ENCODE assay signal across 15 cellular contexts in genomic region chr3:11634974-11635612, GRCh38. TPM values are rescaled to one million over a fixed set of nuclear protein-coding genes. Genes with fewer than 3 reads are reported as not detected.
DNase-seq lines count a peak whose midpoint lies in the region; ATAC-seq, FAIRE-seq and TF ChIP-seq lines count a peak whose summit lies in the region.
"Had no signal": no experiment of that assay in that cellular context is flagged by ENCODE, and none has a peak within 500 bp of the region (broad histone marks: within the 10 kb centered on the region; RNA-seq: fewer than 3 reads in every experiment).

No MANE protein-coding gene starts in this region.

- no peak for ATAC-seq in right cardiac atrium
- no peak for ATAC-seq in Right ventricle myocardium superior (ENCODE audit: poor library complexity)
- no peak for ATAC-seq in HG03097 (IDR thresholded peaks at IDR 0.05; ENCODE audit: low FRiP score, unreplicated experiment)

- H4K20me1 ChIP-seq in endothelial cell of umbilical vein (replicated peaks; ENCODE audit: control insufficient read depth, extremely low read depth, insufficient read depth, low read length) = peaks cover 4% of the 10 kb centered on the region

- no peak overlapping the region for H3K4me3 ChIP-seq in right cardiac atrium (ENCODE audit: low read length)
- no peak overlapping the region for H3K4me3 ChIP-seq in endothelial cell of umbilical vein (replicated peaks in 1 of 3; ENCODE audit: insufficient read depth in 1 of 3, low read depth in 1 of 3, low read length in 3 of 3)
- no peak overlapping the region for H3K4me3 ChIP-seq in effector memory CD4-positive, alpha-beta T cell (ENCODE audit: insufficient read depth, low read depth, low read length, poor library complexity, severe bottlenecking)
- H3K4me3 ChIP-seq: MG63 had no signal

- peak overlapping the region; percentile 38 for H3K9ac ChIP-seq in endothelial cell of umbilical vein (replicated peaks; ENCODE audit: extremely low read depth, insufficient read depth, low read length)

- dilution Hi-C loops in endothelial cell of umbilical vein (cut with MboI; ENCODE audit: extremely low pct_ligation_motif_present, low sequenced_read_pairs) = no loop called here

- H3K9me3 ChIP-seq in right cardiac atrium (ENCODE audit: control insufficient read depth, low read length) (no peaks in the 10 kb centered on the region), endothelial cell of umbilical vein (replicated peaks; ENCODE audit: control insufficient read depth, insufficient read depth, low read length) (no peaks in the 10 kb centered on the region)
- H3K9me3 ChIP-seq in effector memory CD4-positive, alpha-beta T cell (ENCODE audit: control insufficient read depth, low read length) = no peaks in the 10 kb centered on the region
- H3K9me3 ChIP-seq: MG63, neutrophil had no signal

- H3K4me1 ChIP-seq in right cardiac atrium (ENCODE audit: control insufficient read depth, insufficient read depth, low read length) (peaks cover 32% of the 10 kb centered on the region), endothelial cell of umbilical vein (ENCODE audit: control insufficient read depth, extremely low read depth, insufficient read depth, low read length) (peaks cover 72% of the 10 kb centered on the region)
- peaks cover 9% of the 10 kb centered on the region for H3K4me1 ChIP-seq in effector memory CD4-positive, alpha-beta T cell (ENCODE audit: control insufficient read depth, insufficient read depth, low read length, poor library complexity, severe bottlenecking)

- H3K27me3 ChIP-seq in right cardiac atrium (ENCODE audit: control insufficient read depth, insufficient read depth) (no peaks in the 10 kb centered on the region), endothelial cell of umbilical vein (ENCODE audit: control insufficient read depth in 2 of 2, insufficient read depth in 2 of 2, low read length in 2 of 2) (no peaks in the 10 kb centered on the region)
- no peaks in the 10 kb centered on the region for H3K27me3 ChIP-seq in effector memory CD4-positive, alpha-beta T cell (replicated peaks; ENCODE audit: control insufficient read depth, insufficient read depth, low read length, poor library complexity, severe bottlenecking)
- H3K27me3 ChIP-seq: MG63, neutrophil had no signal

- 26% methylated on average over 4 of the region's 4 CpGs for WGBS in right cardiac atrium

- H3K4me1 Mint-ChIP-seq in osteocyte (ENCODE audit: unreplicated experiment) = peaks cover 93% of the 10 kb centered on the region

- TF ChIP-seq CTCF in endothelial cell of umbilical vein (IDR thresholded peaks at IDR 0.05; ENCODE audit: extremely low read depth in 1 of 2, insufficient read depth in 1 of 2, low read depth in 1 of 2, low read length in 2 of 2) (no peak), osteocyte (IDR thresholded peaks at IDR 0.05) (no peak)

- POLR2A ChIA-PET in endothelial cell of umbilical vein (lab: Charles Lee) = interaction anchor here (1.2 to 1.5 kb wide), 2 partner anchors 8 to 35 kb away, joined by 3 read pairs; partner anchors contain the start of gene VGLL4

- no peaks in the 10 kb centered on the region for H3K9me3 Mint-ChIP-seq in osteocyte (ENCODE audit: unreplicated experiment)

- peak overlapping the region; percentile 93 for H3K4me2 ChIP-seq in endothelial cell of umbilical vein (ENCODE audit: insufficient read depth, low read length)

- H3K27ac ChIP-seq in right cardiac atrium (ENCODE audit: low read length) = peak overlapping the region; percentile 61
- H3K27ac ChIP-seq in endothelial cell of umbilical vein (ENCODE audit: insufficient read depth, low read depth, low read length) = peak overlapping the region; percentile 58
- no peak overlapping the region for H3K27ac ChIP-seq in effector memory CD4-positive, alpha-beta T cell (ENCODE audit: insufficient read depth, low read length, poor library complexity, severe bottlenecking)
- H3K27ac ChIP-seq: neutrophil had no signal

- CTCF ChIA-PET in endothelial cell of umbilical vein (lab: Charles Lee) = interaction anchor here (0.7 to 2.3 kb wide), 5 partner anchors 9 to 34 kb away, joined by 3 to 8 read pairs (median 4); no protein-coding TSS in a partner anchor

- H3K27me3 Mint-ChIP-seq in osteocyte (ENCODE audit: unreplicated experiment) = no peaks in the 10 kb centered on the region

- H3K27ac Mint-ChIP-seq in osteocyte (ENCODE audit: unreplicated experiment) = peak overlapping the region; percentile 71

- no peaks in the 10 kb centered on the region for H3K36me3 ChIP-seq in endothelial cell of umbilical vein (ENCODE audit: control insufficient read depth in 2 of 2, extremely low read depth in 1 of 2, insufficient read depth in 2 of 2, low read length in 2 of 2)
- H3K36me3 ChIP-seq in effector memory CD4-positive, alpha-beta T cell (ENCODE audit: control insufficient read depth, insufficient read depth, low read length) = no peaks in the 10 kb centered on the region
- H3K36me3 ChIP-seq: neutrophil had no signal

- no peak overlapping the region for H3K4me3 Mint-ChIP-seq in osteocyte (ENCODE audit: unreplicated experiment)

- intact Hi-C loops in right cardiac atrium (cut with DNase I) = loop anchor here in 1 of 4 donors (10.0 kb wide), 1 partner anchor 50 kb away; no protein-coding TSS in a partner anchor
- intact Hi-C loops in Right ventricle myocardium superior (cut with DNase I) = no loop called here
- intact Hi-C loops in endothelial cell of umbilical vein (cut with micrococcal nuclease) = loop anchor here (1.0 kb wide), 1 partner anchor 20 kb away; no protein-coding TSS in a partner anchor

- BruUV-seq in endothelial cell of umbilical vein (replicated peaks; lab: Mats Ljungman, UMichigan) = no TSS peak

- peaks cover 19% of the 10 kb centered on the region for H3K36me3 Mint-ChIP-seq in osteocyte (ENCODE audit: unreplicated experiment)

- DNase-seq in right cardiac atrium (no peak), Right ventricle myocardium superior (no peak), endothelial cell of umbilical vein (ENCODE audit: low read depth, low spot score) (peak; percentile 45), osteocyte (ENCODE audit: extremely low spot score, unreplicated experiment) (no peak), NCI-H446 (lab: John Stamatoyannopoulos, UW) (no peak)
- DNase-seq in effector memory CD4-positive, alpha-beta T cell = no peak
- DNase-seq in NK-92 treated with Interleukin-12 subunit alpha and Interleukin-12 subunit beta, amount 100 ng/mL, for 24 hours (lab: John Stamatoyannopoulos, UW) = no peak
- DNase-seq: activated CD4-positive, alpha-beta T cell treated with anti-CD3 and anti-CD28 coated beads for 1 hour; DMS79; MG63; NCI-H2171; SW 1271 had no signal

- H3K9me1 ChIP-seq in endothelial cell of umbilical vein (replicated peaks; ENCODE audit: control insufficient read depth, extremely low read depth, insufficient read depth, low read length) = no peaks in the 10 kb centered on the region

- TF ChIP-seq POLR2A in endothelial cell of umbilical vein (IDR thresholded peaks at IDR 0.05; ENCODE audit: low read depth, low read length) = no peak

- FAIRE-seq in endothelial cell of umbilical vein (lab: Jason Lieb, UNC) = no peak
- FAIRE-seq: keratinocyte had no signal

- peaks cover 100% of the 10 kb centered on the region for H3K79me2 ChIP-seq in endothelial cell of umbilical vein (ENCODE audit: control insufficient read depth, insufficient read depth, low read length)

- no peak overlapping the region for H2AFZ ChIP-seq in endothelial cell of umbilical vein (ENCODE audit: low read depth, low read length)

TF ChIP-seq in endothelial cell of umbilical vein, 7 proteins besides CTCF, POLR2A, EP300 and RAD21:
- TF ChIP-seq FOS (IDR thresholded peaks at IDR 0.05; ENCODE audit: borderline replicate concordance, insufficient read depth, low read length) = no peak
- no peak for TF ChIP-seq EZH2 (IDR thresholded peaks at IDR 0.05; ENCODE audit: borderline replicate concordance, low read depth, low read length, severe bottlenecking)
- TF ChIP-seq MYC (IDR thresholded peaks at IDR 0.05; ENCODE audit: low read depth, low read length) = no peak
- TF ChIP-seq GATA2 (IDR thresholded peaks at IDR 0.05; ENCODE audit: insufficient read depth, insufficient read length, low read depth, low read length) = no peak

RNA-seq across cellular contexts. Expression of gene VGLL4, which starts 8.6 kb away (rescaled TPM):
- total RNA-seq in right cardiac atrium (10 to 100 TPM; 51.8 to 66.9 (median 59.1) TPM), Right ventricle myocardium superior (23.0 TPM), endothelial cell of umbilical vein (58.9 and 67.0 TPM in 2 replicates), osteocyte (130 and 139 TPM in 2 replicates)
- polyA plus RNA-seq in right cardiac atrium (40.9 TPM), endothelial cell of umbilical vein (75.9 and 78.9 TPM in 2 replicates)
- polyA plus RNA-seq in endothelial cell of umbilical vein (2011; cell fraction: cytosol; rRNA removed) = 48.6 and 57.5 TPM in 2 replicates
- 95.4 and 99.1 TPM in 2 replicates for polyA plus RNA-seq in endothelial cell of umbilical vein (2011; cell fraction: nucleus; rRNA removed)
- polyA plus RNA-seq in endothelial cell of umbilical vein (2012) = 42.5 and 47.3 TPM in 2 replicates
- 73.2 and 78.6 TPM in 2 replicates for polyA minus RNA-seq in endothelial cell of umbilical vein
- 16.1 TPM for polyA minus RNA-seq in endothelial cell of umbilical vein (2011; cell fraction: cytosol; rRNA and poly(A)+ RNA removed)
- polyA minus RNA-seq in endothelial cell of umbilical vein (2011; cell fraction: nucleus; rRNA and poly(A)+ RNA removed) = 112 and 132 TPM in 2 replicates
